Comparison of ENCODE assay signal across 25 cellular contexts in the genomic region with DNA sequence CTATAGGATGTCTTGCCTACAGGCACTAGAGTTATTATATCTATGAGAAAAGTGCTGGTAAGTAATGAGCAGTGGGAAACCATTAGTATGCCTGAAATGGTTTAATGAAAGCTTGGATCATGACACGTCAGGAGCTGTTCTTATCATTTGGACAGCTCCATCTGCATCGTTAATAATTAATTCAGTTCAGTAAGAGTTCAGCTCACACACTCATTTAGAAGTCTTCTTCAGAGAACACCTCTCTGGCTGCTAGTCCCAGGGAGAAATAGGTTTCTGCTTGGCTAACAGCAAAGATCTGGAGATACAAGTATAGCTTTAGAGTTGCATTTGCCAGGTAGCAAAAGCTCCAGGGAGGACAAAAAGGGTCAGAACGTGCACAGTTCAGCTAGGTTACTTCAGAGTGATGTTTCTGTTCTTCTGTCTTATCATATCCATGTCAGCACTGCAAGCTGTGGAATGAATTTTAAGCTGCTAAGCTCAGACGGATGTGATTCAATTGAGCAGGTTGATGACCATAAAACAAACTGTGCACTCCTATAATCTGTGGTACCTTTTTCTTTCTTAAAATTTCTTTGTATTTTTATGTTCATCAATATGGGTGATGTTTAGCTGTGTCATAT.
A peak's percentile ranks its signal among the peaks of the same experiment; 100 is the strongest.
DNase-seq lines count a peak whose midpoint lies in the region; ATAC-seq, FAIRE-seq and TF ChIP-seq lines count a peak whose summit lies in the region.
"Had no signal": no experiment of that assay in that cellular context is flagged by ENCODE, and none has a peak within 500 bp of the region (broad histone marks: within the 10 kb centered on the region; RNA-seq: fewer than 3 reads in every experiment).

No MANE protein-coding gene starts in this region.

- WGBS in pancreas, 2 donors: 12 to 14% methylated on average over 4 of the region's 4 CpGs

- intact Hi-C loops in pancreas (cut with DNase I): no loop called here

- peaks cover 0 to 14% (median 0%) of the 10 kb centered on the region in 3 donors for H3K4me1 ChIP-seq in pancreas
- H3K4me1 ChIP-seq: BLaER1, esophagus squamous epithelium, tibial nerve had no signal

- H3K27me3 ChIP-seq in pancreas: no peaks in the 10 kb centered on the region
- H3K27me3 ChIP-seq: ascending aorta, BLaER1, esophagus squamous epithelium, tibial nerve had no signal

- peak; percentile 63 to 93 (median 92) for ATAC-seq in pancreas
- ATAC-seq: activated CD8-positive, alpha-beta T cell treated with anti-CD3 and anti-CD28 coated beads for 36 hours had no signal

- H3K9me3 ChIP-seq in pancreas: no peaks in the 10 kb centered on the region
- H3K9me3 ChIP-seq: ascending aorta, BLaER1, esophagus squamous epithelium, tibial nerve had no signal

- H3K36me3 ChIP-seq in pancreas: no peaks in the 10 kb centered on the region
- H3K36me3 ChIP-seq: BLaER1 had no signal

- FAIRE-seq in pancreas (lab: Jason Lieb, UNC): no peak
- FAIRE-seq: frontal cortex had no signal

- TF ChIP-seq CTCF in epithelial cell of proximal tubule (conservative IDR thresholded peaks at IDR 0.05; ENCODE audit: low read depth, low read length): no peak
- no peak for TF ChIP-seq CTCF in pancreas (IDR thresholded peaks at IDR 0.05)

- no peak overlapping the region for H3K27ac ChIP-seq in pancreas
- H3K27ac ChIP-seq: ascending aorta, BLaER1, esophagus squamous epithelium, KMS-11, SK-N-MC, tibial nerve had no signal

- DNase-seq in DMS53 treated with DMSO at 0.1 percent for 48 hours (lab: John Stamatoyannopoulos, UW; ENCODE audit: unreplicated experiment) (peak; percentile 92), epithelial cell of proximal tubule (ENCODE audit: low read depth) (peak; percentile 45), kidney tubule cell (ENCODE audit: low spot score) (peak; percentile 62), pancreas (no peak), SHP77 (lab: John Stamatoyannopoulos, UW) (no peak), iPS-NIHi11 (ENCODE audit: low spot score) (no peak)
- no peak for DNase-seq in activated effector memory CD4-positive, alpha-beta T cell treated with Interleukin-2 at 50 U/mL for 16 hours
- DNase-seq: activated CD4-positive, alpha-beta T cell treated with anti-CD3 and anti-CD28 coated beads for 1 hour; activated CD8-positive, alpha-beta T cell treated with anti-CD3 and anti-CD28 coated beads for 36 hours; activated effector memory CD4-positive, alpha-beta T cell treated with anti-CD3 and anti-CD28 coated beads, Interleukin-2, amount 50 U/mL, for 16 hours; activated naive CD8-positive, alpha-beta T cell treated with anti-CD3 and anti-CD28 coated beads, Interleukin-2, amount 10 ng/mL, durations not matched to agents 7 days and 5 days; DND-41; endodermal cell; esophagus squamous epithelium; islet precursor cell; mesenchymal stem cell; occipital lobe; RPMI8226; stimulated activated CD4-positive, alpha-beta T cell treated with anti-CD3 and anti-CD28 coated beads, Interleukin-2, amount 100 ng/mL, for 24 hours had no signal

- H3K4me3 ChIP-seq in epithelial cell of proximal tubule (ENCODE audit: low read depth, low read length): no peak overlapping the region
- H3K4me3 ChIP-seq in pancreas: no peak overlapping the region
- H3K4me3 ChIP-seq: ascending aorta, BLaER1, esophagus squamous epithelium, SK-N-MC, tibial nerve had no signal

Comparison
In these comparisons a context has a peak if more than half of its experiments do, and no peak if none do; other contexts are left out.
1. DNase-seq: peak in DMS53 treated with DMSO at 0.1 percent for 48 hours (single experiment), epithelial cell of proximal tubule (single experiment) and kidney tubule cell (single experiment); none in pancreas (0 of 6), SHP77 (0 of 2), iPS-NIHi11 (single experiment) and activated effector memory CD4-positive, alpha-beta T cell treated with Interleukin-2 at 50 U/mL for 16 hours (single experiment).